In genomic region chr17:77489898-77490265, GRCh38 we compare ENCODE assay signal across 13 cellular contexts.
DNase-seq lines count a peak whose midpoint lies in the region; ATAC-seq and TF ChIP-seq lines count a peak whose summit lies in the region.
"Had no signal": no experiment of that assay in that cellular context is flagged by ENCODE, and none has a peak within 500 bp of the region (broad histone marks: within the 10 kb centered on the region; RNA-seq: fewer than 3 reads in every experiment).

No MANE protein-coding gene starts in this region.

- H3K4me1 ChIP-seq in right cardiac atrium (ENCODE audit: control insufficient read depth, insufficient read depth, low read length): peaks cover 8% of the 10 kb centered on the region
- H3K4me1 ChIP-seq in prostate gland (replicated peaks): peaks cover 7% of the 10 kb centered on the region
- H3K4me1 ChIP-seq: HAP-1 had no signal

- 18% methylated on average over 11 of the region's 11 CpGs for WGBS in right cardiac atrium
- WGBS in prostate gland: 40% methylated on average over 3 of the region's 11 CpGs

- H3K27me3 ChIP-seq in right cardiac atrium (ENCODE audit: control insufficient read depth, insufficient read depth) (no peaks in the 10 kb centered on the region), prostate gland (replicated peaks; ENCODE audit: insufficient read depth) (no peaks in the 10 kb centered on the region)

- TF ChIP-seq CTCF in cardiac fibroblast (IDR thresholded peaks at IDR 0.05; ENCODE audit: low read depth, low read length) (no peak), prostate gland (IDR thresholded peaks at IDR 0.05) (no peak), GM10266 (IDR thresholded peaks at IDR 0.05; ENCODE audit: control insufficient read depth, insufficient read depth, low read depth, missing control alignments) (no peak)

- H3K27ac ChIP-seq in right cardiac atrium (ENCODE audit: low read length): no peak overlapping the region
- peak overlapping the region; percentile 39 to 44 for H3K27ac ChIP-seq in prostate gland

- no peak for TF ChIP-seq POLR2A in prostate gland (IDR thresholded peaks at IDR 0.05)

- DNase-seq in Ammon's horn (ENCODE audit: low spot score) (peak; percentile 84), cardiac fibroblast (ENCODE audit: low read depth in 2 of 2) (peak; percentile 29 to 68), right cardiac atrium (peak; percentile 89 to 96 (median 95)), prostate gland (ENCODE audit: low spot score) (peak; percentile 58), NCI-H1436 (lab: John Stamatoyannopoulos, UW) (no peak), GM10266 (ENCODE audit: extremely low spot score) (no peak)
- no peak for DNase-seq in stimulated activated CD4-positive, alpha-beta T cell treated with anti-CD3 and anti-CD28 coated beads, Interleukin-4, amount 100 ng/mL, for 1 hour
- DNase-seq: erythroblast; NCI-H69; stimulated activated naive CD8-positive, alpha-beta T cell treated with anti-CD3 and anti-CD28 coated beads, Interleukin-15, amount 100 ng/mL, for 72 hours had no signal

- H3K4me3 ChIP-seq in cardiac fibroblast (replicated peaks in 1 of 2; ENCODE audit: low read depth in 2 of 2, low read length in 2 of 2) (no peak overlapping the region), right cardiac atrium (ENCODE audit: low read length) (no peak overlapping the region), prostate gland (no peak overlapping the region)
- H3K4me3 ChIP-seq: HAP-1 had no signal

- ATAC-seq in right cardiac atrium (peak; percentile 89 to 92), GM21723 (IDR thresholded peaks at IDR 0.05; ENCODE audit: unreplicated experiment) (no peak)
- ATAC-seq: SK-N-SH treated with all-trans-retinoic acid at 6 μM for 48 hours; stimulated activated naive CD8-positive, alpha-beta T cell treated with anti-CD3 and anti-CD28 coated beads, Interleukin-15, amount 100 ng/mL, for 72 hours had no signal

- intact Hi-C loops in right cardiac atrium (cut with DNase I) (loop anchor here in 2 of 4 donors (5.0 to 10.0 kb wide), 2 partner anchors 55 to 63 kb away; no protein-coding TSS in a partner anchor), prostate gland (cut with DNase I) (loop anchor here (1.0 to 10.0 kb wide), 2 partner anchors 18 to 405 kb away; no protein-coding TSS in a partner anchor)

- no peaks in the 10 kb centered on the region for H3K9me3 ChIP-seq in right cardiac atrium (ENCODE audit: control insufficient read depth, low read length)
- no peaks in the 10 kb centered on the region for H3K9me3 ChIP-seq in prostate gland
- H3K9me3 ChIP-seq: HAP-1 had no signal

- peaks cover 6 to 7% of the 10 kb centered on the region in 2 donors for H3K36me3 ChIP-seq in prostate gland

Comparison
In these comparisons a context has a peak if more than half of its experiments do, and no peak if none do; other contexts are left out.
1. DNase-seq: peak in Ammon's horn (single experiment), cardiac fibroblast (2 of 2), right cardiac atrium (3 of 3) and prostate gland (single experiment); none in NCI-H1436 (single experiment), stimulated activated CD4-positive, alpha-beta T cell treated with anti-CD3 and anti-CD28 coated beads, Interleukin-4, amount 100 ng/mL, for 1 hour (single experiment) and GM10266 (single experiment).